ENCODE assay signal across 7 cellular contexts in genomic region chr7:47991741-47992311, GRCh38. TPM values are rescaled to one million over a fixed set of nuclear protein-coding genes. Genes with fewer than 3 reads are reported as not detected.
A peak's percentile ranks its signal among the peaks of the same experiment; 100 is the strongest.
DNase-seq lines count a peak whose midpoint lies in the region; ATAC-seq, FAIRE-seq and TF ChIP-seq lines count a peak whose summit lies in the region.

No MANE protein-coding gene starts in this region.

- ATAC-seq in GM18502 (IDR thresholded peaks at IDR 0.05; ENCODE audit: poor library complexity, unreplicated experiment) (peak; percentile 99), HG02763 (IDR thresholded peaks at IDR 0.05; ENCODE audit: unreplicated experiment) (peak; percentile 99), HepG2 (peak; percentile 99)

- peak overlapping the region; percentile 41 to 72 (median 42) for H3K4me3 ChIP-seq in HepG2 (replicated peaks in 1 of 3; ENCODE audit: insufficient read depth in 1 of 3, low read depth in 2 of 3, low read length in 3 of 3)

- 32% methylated on average over 17 of the region's 26 CpGs for WGBS in HepG2 (ENCODE audit: low lambda C conversion rate)

- TF ChIP-seq EP300 in HepG2 (IDR thresholded peaks at IDR 0.05; ENCODE audit: low read depth in 2 of 2, low read length in 2 of 2) (no peak), HepG2 (CRISPR knock-in tag; IDR thresholded peaks at IDR 0.05; ENCODE audit: borderline replicate concordance) (peak; percentile 38; the same call in 1 of the 2 replicates)

- in situ Hi-C loops in HepG2 (cut with HindIII; ENCODE audit: extremely low pct_ligation_motif_present, low pct_unique_long_range_greater_than_20kb), result loop anchor here (5.0 kb wide), 1 partner anchor 120 kb away; no protein-coding TSS in a partner anchor

- no peaks in the 10 kb centered on the region for H4K20me1 ChIP-seq in HepG2 (ENCODE audit: insufficient read depth, low read length)

- no TSS peak for BruUV-seq in HepG2 (replicated peaks; lab: Mats Ljungman, UMichigan)

- H2AFZ ChIP-seq in HepG2 (ENCODE audit: low read length), result peak overlapping the region; percentile 70

- TF ChIP-seq POLR2A in HepG2 (IDR thresholded peaks at IDR 0.05; ENCODE audit: insufficient read depth in 1 of 2, low read depth in 2 of 2, low read length in 2 of 2), result no peak

- no peak overlapping the region for H3K9ac ChIP-seq in HepG2 (ENCODE audit: insufficient read depth, low read depth, low read length)

- DNase-seq in NCI-H2029 treated with DMSO at 0.1 percent for 48 hours (lab: John Stamatoyannopoulos, UW) (peak; percentile 5), dedifferentiated amniotic fluid mesenchymal stem cell (ENCODE audit: extremely low spot score) (peak; percentile 66), HepG2 (ENCODE audit: low spot score) (peak; percentile 63)
- DNase-seq in activated CD4-positive, alpha-beta T cell treated with anti-CD3 and anti-CD28 coated beads for 48 hours, result peak; percentile 89
- DNase-seq in stimulated activated CD4-positive, alpha-beta T cell treated with anti-CD3 and anti-CD28 coated beads, Interleukin-2, amount 100 ng/mL, for 48 hours, result peak; percentile 69 to 76

- H3K4me1 ChIP-seq in HepG2 (ENCODE audit: insufficient read depth, low read length), result peaks cover 40% of the 10 kb centered on the region

- POLR2A ChIA-PET in HepG2 (lab: Yijun Ruan, JAX), result interaction anchor here (1.6 to 2.2 kb wide), 2 partner anchors 97 to 148 kb away, joined by 7 to 12 read pairs; partner anchors contain the start of gene UPP1

- H3K9me3 ChIP-seq in HepG2 (ENCODE audit: low read length), result no peaks in the 10 kb centered on the region

- peak; percentile 79 for TF ChIP-seq RAD21 in HepG2 (CRISPR knock-in tag; IDR thresholded peaks at IDR 0.05)

- intact Hi-C loops in HepG2 (cut with micrococcal nuclease; ENCODE audit: unreplicated experiment), result loop anchor here (1.0 to 2.0 kb wide), 3 partner anchors 97 to 163 kb away; partner anchors contain the start of gene UPP1

- no peaks in the 10 kb centered on the region for H3K79me2 ChIP-seq in HepG2 (ENCODE audit: insufficient read depth, low read length)

- no peaks in the 10 kb centered on the region for H3K36me3 ChIP-seq in HepG2 (replicated peaks in 1 of 2; ENCODE audit: control insufficient read depth in 1 of 2, insufficient read depth in 2 of 2, low read length in 2 of 2)

- H3K27ac ChIP-seq in HepG2 (ENCODE audit: extremely low read length, insufficient read depth, low read length), result no peak overlapping the region

- H3K27me3 ChIP-seq in HepG2 (ENCODE audit: control insufficient read depth in 1 of 2, insufficient read depth in 2 of 2, low read length in 2 of 2), result no peaks in the 10 kb centered on the region

- peak; percentile 88 for TF ChIP-seq CTCF in HepG2 (CRISPR knock-in tag; IDR thresholded peaks at IDR 0.05)

- no peak for FAIRE-seq in HepG2 (lab: Jason Lieb, UNC)

- CTCF ChIA-PET in HepG2 (lab: Yijun Ruan, JAX; ENCODE audit: low intra/inter-chr PET ratio, low total read pairs), result interaction anchor here (1.7 to 1.8 kb wide), 2 partner anchors 118 to 163 kb away, joined by 6 to 24 read pairs; no protein-coding TSS in a partner anchor

- peak overlapping the region; percentile 73 for H3K4me2 ChIP-seq in HepG2 (ENCODE audit: low read depth, low read length)

RNA-seq across cellular contexts. Expression of gene HUS1, which starts 12.4 kb away (rescaled TPM):
- total RNA-seq in HepG2 (2016; rRNA removed; fragmentation: Illumina TruSeq; extraction: Trizol), result 16.9 and 23.4 TPM in 2 replicates
- total RNA-seq in HepG2 (2016; cell fraction: cytosol; rRNA removed; fragmentation: Illumina TruSeq; extraction: Trizol; ENCODE audit: low read depth), result 5.3 and 6.1 TPM in 2 replicates
- total RNA-seq in HepG2 (2016; cell fraction: insoluble cytoplasmic fraction; rRNA removed; fragmentation: Illumina TruSeq; extraction: Trizol), result 18.0 and 19.9 TPM in 2 replicates
- 8.5 and 9.4 TPM in 2 replicates for total RNA-seq in HepG2 (2016; cell fraction: membrane; rRNA removed; fragmentation: Illumina TruSeq; extraction: Trizol)
- 22.2 and 23.7 TPM in 2 replicates for total RNA-seq in HepG2 (2016; cell fraction: nucleus; rRNA removed; fragmentation: Illumina TruSeq; extraction: Trizol)
- 12.2 and 14.8 TPM in 2 replicates for polyA plus RNA-seq in HepG2 (2011; rRNA removed)
- 7.0 and 10.4 TPM in 2 replicates for polyA plus RNA-seq in HepG2 (2011; cell fraction: cytosol; rRNA removed)
- polyA plus RNA-seq in HepG2 (2011; cell fraction: nucleus; rRNA removed), result 10.9 and 14.7 TPM in 2 replicates
- polyA plus RNA-seq in HepG2 (2012), result 9.9 and 10.9 TPM in 2 replicates
- 7.2 and 8.7 TPM in 2 replicates for polyA plus RNA-seq in HepG2 (2016; cell fraction: cytosol; fragmentation: Illumina TruSeq; extraction: Trizol; ENCODE audit: low read depth)
- polyA plus RNA-seq in HepG2 (2016; cell fraction: insoluble cytoplasmic fraction; fragmentation: Illumina TruSeq; extraction: Trizol; ENCODE audit: low read depth), result 17.7 and 20.2 TPM in 2 replicates
- 7.8 and 8.6 TPM in 2 replicates for polyA plus RNA-seq in HepG2 (2016; cell fraction: membrane; fragmentation: Illumina TruSeq; extraction: Trizol; ENCODE audit: low read depth)
- polyA plus RNA-seq in HepG2 (2016; cell fraction: nucleus; fragmentation: Illumina TruSeq; extraction: Trizol; ENCODE audit: insufficient read depth, low read depth), result 12.5 and 17.0 TPM in 2 replicates
- polyA minus RNA-seq in HepG2 (2011; rRNA and poly(A)+ RNA removed; ENCODE audit: low replicate concordance), result 20.3 and 31.5 TPM in 2 replicates
- 11.4 and 15.3 TPM in 2 replicates for polyA minus RNA-seq in HepG2 (2011; cell fraction: cytosol; rRNA and poly(A)+ RNA removed)
- polyA minus RNA-seq in HepG2 (2011; cell fraction: nucleus; rRNA and poly(A)+ RNA removed), result 45.4 and 51.8 TPM in 2 replicates

RNA-seq across cellular contexts. Expression of gene SUN3, which starts 37.1 kb away (rescaled TPM):
- not detected in 2 replicates for total RNA-seq in HepG2 (2016; rRNA removed; fragmentation: Illumina TruSeq; extraction: Trizol)
- not detected in 2 replicates for total RNA-seq in HepG2 (2016; cell fraction: cytosol; rRNA removed; fragmentation: Illumina TruSeq; extraction: Trizol; ENCODE audit: low read depth)
- total RNA-seq in HepG2 (2016; cell fraction: insoluble cytoplasmic fraction; rRNA removed; fragmentation: Illumina TruSeq; extraction: Trizol), result not detected in 2 replicates
- not detected in 2 replicates for total RNA-seq in HepG2 (2016; cell fraction: membrane; rRNA removed; fragmentation: Illumina TruSeq; extraction: Trizol)
- total RNA-seq in HepG2 (2016; cell fraction: nucleus; rRNA removed; fragmentation: Illumina TruSeq; extraction: Trizol), result not detected in 2 replicates
- not detected in 2 replicates for polyA plus RNA-seq in HepG2 (2011; rRNA removed)
- not detected in 2 replicates for polyA plus RNA-seq in HepG2 (2011; cell fraction: cytosol; rRNA removed)
- polyA plus RNA-seq in HepG2 (2011; cell fraction: nucleus; rRNA removed), result not detected in 2 replicates
- not detected in 2 replicates for polyA plus RNA-seq in HepG2 (2012)
- polyA plus RNA-seq in HepG2 (2016; cell fraction: cytosol; fragmentation: Illumina TruSeq; extraction: Trizol; ENCODE audit: low read depth), result not detected in 2 replicates
- not detected in 2 replicates for polyA plus RNA-seq in HepG2 (2016; cell fraction: insoluble cytoplasmic fraction; fragmentation: Illumina TruSeq; extraction: Trizol; ENCODE audit: low read depth)
- polyA plus RNA-seq in HepG2 (2016; cell fraction: membrane; fragmentation: Illumina TruSeq; extraction: Trizol; ENCODE audit: low read depth), result not detected in 2 replicates
- not detected in 2 replicates for polyA plus RNA-seq in HepG2 (2016; cell fraction: nucleus; fragmentation: Illumina TruSeq; extraction: Trizol; ENCODE audit: insufficient read depth, low read depth)
- not detected in 2 replicates for polyA minus RNA-seq in HepG2 (2011; rRNA and poly(A)+ RNA removed; ENCODE audit: low replicate concordance)
- not detected in 2 replicates for polyA minus RNA-seq in HepG2 (2011; cell fraction: cytosol; rRNA and poly(A)+ RNA removed)
- not detected in 2 replicates for polyA minus RNA-seq in HepG2 (2011; cell fraction: nucleus; rRNA and poly(A)+ RNA removed)

RNA-seq across cellular contexts. Expression of gene C7orf57, which starts 43.5 kb away (rescaled TPM):
- not detected in 2 replicates for total RNA-seq in HepG2 (2016; rRNA removed; fragmentation: Illumina TruSeq; extraction: Trizol)
- total RNA-seq in HepG2 (2016; cell fraction: cytosol; rRNA removed; fragmentation: Illumina TruSeq; extraction: Trizol; ENCODE audit: low read depth), result not detected in 2 replicates
- total RNA-seq in HepG2 (2016; cell fraction: insoluble cytoplasmic fraction; rRNA removed; fragmentation: Illumina TruSeq; extraction: Trizol), result not detected in 2 replicates
- total RNA-seq in HepG2 (2016; cell fraction: membrane; rRNA removed; fragmentation: Illumina TruSeq; extraction: Trizol), result not detected in 2 replicates
- not detected in 2 replicates for total RNA-seq in HepG2 (2016; cell fraction: nucleus; rRNA removed; fragmentation: Illumina TruSeq; extraction: Trizol)
- polyA plus RNA-seq in HepG2 (2011; rRNA removed), result not detected in 2 replicates
- not detected in 2 replicates for polyA plus RNA-seq in HepG2 (2011; cell fraction: cytosol; rRNA removed)
- not detected in 2 replicates for polyA plus RNA-seq in HepG2 (2011; cell fraction: nucleus; rRNA removed)
- polyA plus RNA-seq in HepG2 (2012), result not detected in 2 replicates
- not detected in 2 replicates for polyA plus RNA-seq in HepG2 (2016; cell fraction: cytosol; fragmentation: Illumina TruSeq; extraction: Trizol; ENCODE audit: low read depth)
- not detected in 2 replicates for polyA plus RNA-seq in HepG2 (2016; cell fraction: insoluble cytoplasmic fraction; fragmentation: Illumina TruSeq; extraction: Trizol; ENCODE audit: low read depth)
- not detected in 2 replicates for polyA plus RNA-seq in HepG2 (2016; cell fraction: membrane; fragmentation: Illumina TruSeq; extraction: Trizol; ENCODE audit: low read depth)
- not detected in 2 replicates for polyA plus RNA-seq in HepG2 (2016; cell fraction: nucleus; fragmentation: Illumina TruSeq; extraction: Trizol; ENCODE audit: insufficient read depth, low read depth)
- polyA minus RNA-seq in HepG2 (2011; rRNA and poly(A)+ RNA removed; ENCODE audit: low replicate concordance), result not detected in 2 replicates
- polyA minus RNA-seq in HepG2 (2011; cell fraction: cytosol; rRNA and poly(A)+ RNA removed), result not detected in 2 replicates
- not detected in 2 replicates for polyA minus RNA-seq in HepG2 (2011; cell fraction: nucleus; rRNA and poly(A)+ RNA removed)

RNA-seq across cellular contexts. Expression of gene PKD1L1, which starts 43.6 kb away (rescaled TPM):
- not detected in 2 replicates for total RNA-seq in HepG2 (2016; rRNA removed; fragmentation: Illumina TruSeq; extraction: Trizol)
- not detected in 2 replicates for total RNA-seq in HepG2 (2016; cell fraction: cytosol; rRNA removed; fragmentation: Illumina TruSeq; extraction: Trizol; ENCODE audit: low read depth)
- 0.02 TPM in 1 of 2 replicates, not detected in the other for total RNA-seq in HepG2 (2016; cell fraction: insoluble cytoplasmic fraction; rRNA removed; fragmentation: Illumina TruSeq; extraction: Trizol)
- 0.03 TPM in 1 of 2 replicates, not detected in the other for total RNA-seq in HepG2 (2016; cell fraction: membrane; rRNA removed; fragmentation: Illumina TruSeq; extraction: Trizol)
- total RNA-seq in HepG2 (2016; cell fraction: nucleus; rRNA removed; fragmentation: Illumina TruSeq; extraction: Trizol), result 0.06 TPM in 1 of 2 replicates, not detected in the other
- polyA plus RNA-seq in HepG2 (2011; rRNA removed), result 0.01 TPM in 2 replicates
- polyA plus RNA-seq in HepG2 (2011; cell fraction: cytosol; rRNA removed), result 0.04 TPM in 1 of 2 replicates, not detected in the other
- polyA plus RNA-seq in HepG2 (2011; cell fraction: nucleus; rRNA removed), result 0.09 and 0.11 TPM in 2 replicates
- 0.03 TPM in 1 of 2 replicates, not detected in the other for polyA plus RNA-seq in HepG2 (2012)
- polyA plus RNA-seq in HepG2 (2016; cell fraction: cytosol; fragmentation: Illumina TruSeq; extraction: Trizol; ENCODE audit: low read depth), result not detected in 2 replicates
- polyA plus RNA-seq in HepG2 (2016; cell fraction: insoluble cytoplasmic fraction; fragmentation: Illumina TruSeq; extraction: Trizol; ENCODE audit: low read depth), result not detected in 2 replicates
- polyA plus RNA-seq in HepG2 (2016; cell fraction: membrane; fragmentation: Illumina TruSeq; extraction: Trizol; ENCODE audit: low read depth), result not detected in 2 replicates
- polyA plus RNA-seq in HepG2 (2016; cell fraction: nucleus; fragmentation: Illumina TruSeq; extraction: Trizol; ENCODE audit: insufficient read depth, low read depth), result not detected in 2 replicates
- 0.02 and 0.50 TPM in 2 replicates for polyA minus RNA-seq in HepG2 (2011; rRNA and poly(A)+ RNA removed; ENCODE audit: low replicate concordance)
- not detected in 2 replicates for polyA minus RNA-seq in HepG2 (2011; cell fraction: cytosol; rRNA and poly(A)+ RNA removed)
- polyA minus RNA-seq in HepG2 (2011; cell fraction: nucleus; rRNA and poly(A)+ RNA removed), result 0.12 and 0.13 TPM in 2 replicates

Comparison
In these comparisons a context has a peak if more than half of its experiments do, and no peak if none do; other contexts are left out.
1. DNase-seq: peak in every context shown above with its lines; median percentile 89 in activated CD4-positive, alpha-beta T cell treated with anti-CD3 and anti-CD28 coated beads for 48 hours; 72 in stimulated activated CD4-positive, alpha-beta T cell treated with anti-CD3 and anti-CD28 coated beads, Interleukin-2, amount 100 ng/mL, for 48 hours; 66 in dedifferentiated amniotic fluid mesenchymal stem cell; 63 in HepG2; 5 in NCI-H2029 treated with DMSO at 0.1 percent for 48 hours.